8 cellular contexts compared by ENCODE assay signal in genomic region chr3:50272911-50273688, GRCh38. TPM values are rescaled to one million over a fixed set of nuclear protein-coding genes. Genes with fewer than 3 reads are reported as not detected.
DNase-seq lines count a peak whose midpoint lies in the region; ATAC-seq and TF ChIP-seq lines count a peak whose summit lies in the region.

No MANE protein-coding gene starts in this region.

- H3K27ac ChIP-seq in AG04450 (ENCODE audit: low read depth, low read length) = no peak overlapping the region
- H3K27ac ChIP-seq in dorsolateral prefrontal cortex = peak overlapping the region; percentile 65 to 100 (median 100)
- peak overlapping the region; percentile 38 for H3K27ac ChIP-seq in lower lobe of right lung

- TF ChIP-seq CTCF in AG04450 (IDR thresholded peaks at IDR 0.05; ENCODE audit: low read depth, low read length) (peak; percentile 92), dorsolateral prefrontal cortex (IDR thresholded peaks at IDR 0.05 in 54 of 56, conservative IDR thresholded peaks at IDR 0.05 in 2 of 56; ENCODE audit: low read depth in 1 of 56, partially characterized antibody in 56 of 56) (peak; percentile 97 to 100 (median 99)), lower lobe of right lung (IDR thresholded peaks at IDR 0.05) (peak; percentile 99)

- H3K4me3 ChIP-seq in AG04450 (ENCODE audit: low read depth, low read length) = peak overlapping the region; percentile 49
- H3K4me3 ChIP-seq in dorsolateral prefrontal cortex = peak overlapping the region; percentile 0 to 69 (median 48)
- H3K4me3 ChIP-seq in lower lobe of right lung = peak overlapping the region; percentile 45

- peaks cover 2% of the 10 kb centered on the region for H3K36me3 ChIP-seq in lower lobe of right lung

- H3K27me3 ChIP-seq in AG04450 (ENCODE audit: control insufficient read depth, insufficient read depth, low read length) (peaks cover 19% of the 10 kb centered on the region), dorsolateral prefrontal cortex (peaks cover 0 to 35% (median 14%) of the 10 kb centered on the region in 45 donors), lower lobe of right lung (ENCODE audit: low read depth) (peaks cover 23% of the 10 kb centered on the region)

- intact Hi-C loops in dorsolateral prefrontal cortex (cut with DNase I) = loop anchor here (1.0 to 5.0 kb wide), 7 partner anchors 14 to 151 kb away; partner anchors contain the start of gene GNAT1 (in 1 of the 2)
- intact Hi-C loops in lower lobe of right lung (cut with DNase I) = no loop called here

- DNase-seq in AG04450 (ENCODE audit: low read depth, low spot score) = no peak
- peak; percentile 84 for DNase-seq in NCI-H69 (lab: John Stamatoyannopoulos, UW)
- DNase-seq in activated CD4-positive, alpha-beta T cell treated with anti-CD3 and anti-CD28 coated beads, Interleukin-2, amount 50 U/mL, for 48 hours = peak; percentile 96
- peak; percentile 81 to 92 (median 89) for DNase-seq in dorsolateral prefrontal cortex
- peak; percentile 92 for DNase-seq in lower lobe of right lung
- DNase-seq in stimulated activated CD4-positive, alpha-beta T cell treated with anti-CD3 and anti-CD28 coated beads, TNF-alpha, amount 100 ng/mL, for 1 hour (ENCODE audit: low read depth in 3 of 3, low spot score in 1 of 3) = peak; percentile 50 to 92 (median 73)

- ATAC-seq in GM18861 (IDR thresholded peaks at IDR 0.05; ENCODE audit: unreplicated experiment) (peak; percentile 88), HG03139 (IDR thresholded peaks at IDR 0.05; ENCODE audit: unreplicated experiment) (peak; percentile 62), lower lobe of right lung (peak; percentile 68 to 82)

- CTCF ChIA-PET in AG04450 (lab: Charles Lee) = interaction anchor here (1.0 to 2.5 kb wide), 4 partner anchors 13 to 81 kb away, joined by 4 to 9 read pairs (median 8); no protein-coding TSS in a partner anchor

- POLR2A ChIA-PET in AG04450 (lab: Yijun Ruan, JAX) = interaction anchor here (0.7 kb wide), 1 partner anchor 74 kb away, joined by 7 read pairs; no protein-coding TSS in a partner anchor

- H3K9me3 ChIP-seq in AG04450 (ENCODE audit: control insufficient read depth, insufficient read depth, low read length) (no peaks in the 10 kb centered on the region; the same call in 1 of the 2 replicates), lower lobe of right lung (no peaks in the 10 kb centered on the region)

- H3K4me1 ChIP-seq in lower lobe of right lung = peaks cover 54% of the 10 kb centered on the region

RNA-seq across cellular contexts. Expression of gene SEMA3B, which starts 4.2 kb away (rescaled TPM):
- 22.0 and 24.7 TPM in 2 replicates for polyA plus RNA-seq in AG04450 (2011; rRNA removed)
- 9.9 and 14.3 TPM in 2 replicates for polyA minus RNA-seq in AG04450 (2011; rRNA and poly(A)+ RNA removed)
- 100 to 1,000 TPM in 85 of 120 experiments, 10 to 100 TPM in 35; 36.0 to 486 (median 135) TPM for total RNA-seq in dorsolateral prefrontal cortex
- 77.6 TPM for total RNA-seq in lower lobe of right lung

RNA-seq across cellular contexts. Expression of gene LSMEM2, which starts 5.8 kb away (rescaled TPM):
- polyA plus RNA-seq in AG04450 (2011; rRNA removed) = not detected in 2 replicates
- polyA minus RNA-seq in AG04450 (2011; rRNA and poly(A)+ RNA removed) = not detected in 2 replicates
- total RNA-seq in dorsolateral prefrontal cortex = 1 to 10 TPM in 95 of 120 experiments, under 1 TPM in 23, not detected in 2; 0.31 to 7.4 (median 1.7) TPM
- total RNA-seq in lower lobe of right lung = not detected

RNA-seq across cellular contexts. Expression of gene IFRD2, which starts 19.1 kb away (rescaled TPM):
- polyA plus RNA-seq in AG04450 (2011; rRNA removed) = 19.3 and 20.6 TPM in 2 replicates
- 12.0 and 12.7 TPM in 2 replicates for polyA minus RNA-seq in AG04450 (2011; rRNA and poly(A)+ RNA removed)
- 10 to 100 TPM; 15.0 to 46.2 (median 28.8) TPM for total RNA-seq in dorsolateral prefrontal cortex
- total RNA-seq in lower lobe of right lung = 66.9 TPM

RNA-seq across cellular contexts. Expression of gene HYAL3, which starts 26.1 kb away (rescaled TPM):
- polyA plus RNA-seq in AG04450 (2011; rRNA removed) = 3.0 and 4.7 TPM in 2 replicates
- 3.1 and 4.0 TPM in 2 replicates for polyA minus RNA-seq in AG04450 (2011; rRNA and poly(A)+ RNA removed)
- 10 to 100 TPM in 25 of 120 experiments, 1 to 10 TPM in 95; 3.0 to 14.8 (median 8.4) TPM for total RNA-seq in dorsolateral prefrontal cortex
- 4.0 TPM for total RNA-seq in lower lobe of right lung

RNA-seq across cellular contexts. Expression of gene NAA80, which starts 26.1 kb away (rescaled TPM):
- polyA plus RNA-seq in AG04450 (2011; rRNA removed) = 2.0 and 4.6 TPM in 2 replicates
- 4.7 and 6.4 TPM in 2 replicates for polyA minus RNA-seq in AG04450 (2011; rRNA and poly(A)+ RNA removed)
- total RNA-seq in dorsolateral prefrontal cortex = 10 to 100 TPM in 119 of 120 experiments, 1 to 10 TPM in 1; 10.0 to 30.3 (median 19.2) TPM
- total RNA-seq in lower lobe of right lung = 9.3 TPM
